1 cellular context compared by ENCODE assay signal in genomic region chr14:20456971-20457370, GRCh38.
A peak's percentile ranks its signal among the peaks of the same experiment; 100 is the strongest.
TF ChIP-seq lines count a peak whose summit lies in the region.

No MANE protein-coding gene starts in this region.

TF ChIP-seq in K562, 482 proteins besides CTCF, POLR2A, EP300 and RAD21:
- TF ChIP-seq ZFPM2 (CRISPR knock-in tag; IDR thresholded peaks at IDR 0.05) (no peak), POLR2AphosphoS5 (IDR thresholded peaks at IDR 0.05; ENCODE audit: control insufficient read depth, insufficient read depth, low read depth, low read length) (no peak), TSC22D4 (tag; IDR thresholded peaks at IDR 0.05) (no peak), TBL1XR1 (IDR thresholded peaks at IDR 0.05; ENCODE audit: low read length in 2 of 2) (no peak), ZNF695 (CRISPR knock-in tag; IDR thresholded peaks at IDR 0.05) (0 out of 2 replicates have a peak, but pooled peaks have one; percentile 12), KAT7 (CRISPR knock-in tag; IDR thresholded peaks at IDR 0.05; ENCODE audit: borderline replicate concordance) (no peak), ETS2 (tag; IDR thresholded peaks at IDR 0.05; ENCODE audit: borderline replicate concordance, poor library complexity, severe bottlenecking) (no peak), ZNF395 (CRISPR knock-in tag; IDR thresholded peaks at IDR 0.05) (no peak), KLF13 (tag; IDR thresholded peaks at IDR 0.05; ENCODE audit: borderline replicate concordance, low read depth) (no peak), LCOR (CRISPR knock-in tag; IDR thresholded peaks at IDR 0.05) (no peak), POLR2AphosphoS2 (IDR thresholded peaks at IDR 0.05; ENCODE audit: low read length) (peak; percentile 50; the same call in 1 of the 2 replicates), ASH1L (IDR thresholded peaks at IDR 0.05; ENCODE audit: borderline replicate concordance, low read depth, partially characterized antibody) (no peak), SUPT5H (IDR thresholded peaks at IDR 0.05) (peak; percentile 20), IRF2 (CRISPR knock-in tag; IDR thresholded peaks at IDR 0.05) (no peak), MCM5 (IDR thresholded peaks at IDR 0.05; ENCODE audit: low read depth) (no peak), ZNF644 (tag; IDR thresholded peaks at IDR 0.05; ENCODE audit: low read depth) (no peak), ZNF23 (CRISPR knock-in tag; IDR thresholded peaks at IDR 0.05) (no peak), ZBTB33 (CRISPR knock-in tag; IDR thresholded peaks at IDR 0.05) (no peak), JUNB (CRISPR knock-in tag; conservative IDR thresholded peaks at IDR 0.05) (no peak), PKNOX1 (IDR thresholded peaks at IDR 0.05) (no peak), RBM15 (IDR thresholded peaks at IDR 0.05; ENCODE audit: insufficient read depth, low read length) (no peak), YY1 (IDR thresholded peaks at IDR 0.05; ENCODE audit: borderline replicate concordance in 1 of 3, control insufficient read depth in 1 of 3, extremely low read depth in 1 of 3, insufficient read depth in 3 of 3, insufficient read length in 1 of 3, insufficient replicate concordance in 2 of 3, low read depth in 1 of 3, low read length in 2 of 3) (no peak), MNT (conservative IDR thresholded peaks at IDR 0.05) (no peak), TCFL5 (CRISPR knock-in tag; conservative IDR thresholded peaks at IDR 0.05) (no peak), ZHX1 (conservative IDR thresholded peaks at IDR 0.05; ENCODE audit: low read length) (no peak), TBP (optimal IDR thresholded peaks at IDR 0.05; ENCODE audit: low read depth, low read length) (no peak), POLR2G (IDR thresholded peaks at IDR 0.05; ENCODE audit: low read depth, low read length) (peak; percentile 41; the same call in 1 of the 2 replicates), STAT5A (IDR thresholded peaks at IDR 0.05; ENCODE audit: borderline replicate concordance, low read length) (no peak), HNRNPLL (IDR thresholded peaks at IDR 0.05; ENCODE audit: low read depth, low read length, poor library complexity, severe bottlenecking) (no peak), HMGN3 (IDR thresholded peaks at IDR 0.05; ENCODE audit: borderline replicate concordance, extremely low read depth, insufficient read length, low read depth, low read length) (no peak), ZNF668 (CRISPR knock-in tag; IDR thresholded peaks at IDR 0.05) (no peak), RBFOX2 (IDR thresholded peaks at IDR 0.05; ENCODE audit: low read depth, low read length) (peak; percentile 37; the same call in 1 of the 2 replicates), ZBTB17 (CRISPR knock-in tag; IDR thresholded peaks at IDR 0.05) (no peak), BRD4 (IDR thresholded peaks at IDR 0.05) (no peak)
TF ChIP-seq in K562: peak in this region for 5.
